ENCODE assay signal across 1 cellular context in the genomic region with DNA sequence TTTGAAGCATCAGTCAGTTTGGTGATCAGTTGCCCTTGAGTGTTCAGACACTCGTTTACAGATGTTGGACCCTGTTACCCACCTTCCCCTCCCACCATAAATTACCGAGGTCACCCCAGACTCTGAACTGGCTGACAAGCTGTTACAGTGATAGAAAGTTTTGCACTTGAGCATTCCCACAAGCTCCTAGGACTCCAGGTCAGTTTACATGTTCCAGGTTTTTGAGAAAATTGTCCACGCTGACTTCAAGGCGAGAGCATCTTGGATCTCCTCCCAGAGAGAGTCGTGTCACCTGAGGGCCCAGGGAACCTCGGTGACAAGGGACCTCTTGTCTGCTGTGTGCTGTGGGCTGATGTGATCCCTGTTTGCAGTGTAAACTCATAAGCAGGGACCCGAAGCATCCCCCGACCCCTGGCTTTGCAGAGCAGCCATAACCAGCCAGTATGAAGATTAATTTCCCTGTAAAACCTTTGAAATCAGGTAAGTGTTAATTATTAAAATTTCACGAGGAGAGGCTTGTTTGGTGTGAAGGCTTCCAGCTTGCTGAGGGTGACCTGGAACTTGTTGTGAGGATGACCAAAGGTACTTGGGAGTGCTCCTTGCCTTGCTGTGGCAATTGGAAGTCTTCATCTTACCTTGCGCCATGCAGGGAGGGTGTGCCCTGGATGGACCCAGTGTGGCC.
TF ChIP-seq lines count a peak whose summit lies in the region.

No MANE protein-coding gene starts in this region.

TF ChIP-seq in HepG2, 621 proteins besides CTCF, POLR2A, EP300 and RAD21 (continued from another document and continues in another):
- no peak for TF ChIP-seq MAF1 (CRISPR knock-in tag; IDR thresholded peaks at IDR 0.05; ENCODE audit: borderline replicate concordance)
- TF ChIP-seq, protein P1, sequence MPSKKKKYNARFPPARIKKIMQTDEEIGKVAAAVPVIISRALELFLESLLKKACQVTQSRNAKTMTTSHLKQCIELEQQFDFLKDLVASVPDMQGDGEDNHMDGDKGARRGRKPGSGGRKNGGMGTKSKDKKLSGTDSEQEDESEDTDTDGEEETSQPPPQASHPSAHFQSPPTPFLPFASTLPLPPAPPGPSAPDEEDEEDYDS (CRISPR knock-in tag; IDR thresholded peaks at IDR 0.05), result 0 out of 2 replicates have a peak, but pooled peaks have one; percentile 9
- TF ChIP-seq, protein P2, sequence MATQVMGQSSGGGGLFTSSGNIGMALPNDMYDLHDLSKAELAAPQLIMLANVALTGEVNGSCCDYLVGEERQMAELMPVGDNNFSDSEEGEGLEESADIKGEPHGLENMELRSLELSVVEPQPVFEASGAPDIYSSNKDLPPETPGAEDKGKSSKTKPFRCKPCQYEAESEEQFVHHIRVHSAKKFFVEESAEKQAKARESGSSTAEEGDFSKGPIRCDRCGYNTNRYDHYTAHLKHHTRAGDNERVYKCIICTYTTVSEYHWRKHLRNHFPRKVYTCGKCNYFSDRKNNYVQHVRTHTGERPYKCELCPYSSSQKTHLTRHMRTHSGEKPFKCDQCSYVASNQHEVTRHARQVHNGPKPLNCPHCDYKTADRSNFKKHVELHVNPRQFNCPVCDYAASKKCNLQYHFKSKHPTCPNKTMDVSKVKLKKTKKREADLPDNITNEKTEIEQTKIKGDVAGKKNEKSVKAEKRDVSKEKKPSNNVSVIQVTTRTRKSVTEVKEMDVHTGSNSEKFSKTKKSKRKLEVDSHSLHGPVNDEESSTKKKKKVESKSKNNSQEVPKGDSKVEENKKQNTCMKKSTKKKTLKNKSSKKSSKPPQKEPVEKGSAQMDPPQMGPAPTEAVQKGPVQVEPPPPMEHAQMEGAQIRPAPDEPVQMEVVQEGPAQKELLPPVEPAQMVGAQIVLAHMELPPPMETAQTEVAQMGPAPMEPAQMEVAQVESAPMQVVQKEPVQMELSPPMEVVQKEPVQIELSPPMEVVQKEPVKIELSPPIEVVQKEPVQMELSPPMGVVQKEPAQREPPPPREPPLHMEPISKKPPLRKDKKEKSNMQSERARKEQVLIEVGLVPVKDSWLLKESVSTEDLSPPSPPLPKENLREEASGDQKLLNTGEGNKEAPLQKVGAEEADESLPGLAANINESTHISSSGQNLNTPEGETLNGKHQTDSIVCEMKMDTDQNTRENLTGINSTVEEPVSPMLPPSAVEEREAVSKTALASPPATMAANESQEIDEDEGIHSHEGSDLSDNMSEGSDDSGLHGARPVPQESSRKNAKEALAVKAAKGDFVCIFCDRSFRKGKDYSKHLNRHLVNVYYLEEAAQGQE (IDR thresholded peaks at IDR 0.05; ENCODE audit: borderline replicate concordance in 1 of 2, low read depth in 1 of 2, low read length in 2 of 2), result 0 out of 4 replicates have a peak, but pooled peaks of 1 of the 2 experiments have one; percentile 12
- peak; percentile 77 for TF ChIP-seq HDAC2 (CRISPR knock-in tag; IDR thresholded peaks at IDR 0.05)
- TF ChIP-seq GATAD2A (CRISPR knock-in tag; IDR thresholded peaks at IDR 0.05), result peak; percentile 58; the same call in 1 of the 2 replicates
- TF ChIP-seq ZNF44 (CRISPR knock-in tag; IDR thresholded peaks at IDR 0.05), result 0 out of 2 replicates have a peak, but pooled peaks have one; percentile 47
- peak; percentile 52; the same call in 1 of the 2 replicates for TF ChIP-seq PITX1 (CRISPR knock-in tag; IDR thresholded peaks at IDR 0.05)
- TF ChIP-seq ZNF337 (CRISPR knock-in tag; IDR thresholded peaks at IDR 0.05; ENCODE audit: borderline replicate concordance, low read depth), result 0 out of 2 replicates have a peak, but pooled peaks have one; percentile 40
- no peak for TF ChIP-seq PRMT3 (CRISPR knock-in tag; IDR thresholded peaks at IDR 0.05; ENCODE audit: borderline replicate concordance, low read depth)
- TF ChIP-seq ZNF761 (CRISPR knock-in tag; conservative IDR thresholded peaks at IDR 0.05), result no peak
- TF ChIP-seq, protein P3, sequence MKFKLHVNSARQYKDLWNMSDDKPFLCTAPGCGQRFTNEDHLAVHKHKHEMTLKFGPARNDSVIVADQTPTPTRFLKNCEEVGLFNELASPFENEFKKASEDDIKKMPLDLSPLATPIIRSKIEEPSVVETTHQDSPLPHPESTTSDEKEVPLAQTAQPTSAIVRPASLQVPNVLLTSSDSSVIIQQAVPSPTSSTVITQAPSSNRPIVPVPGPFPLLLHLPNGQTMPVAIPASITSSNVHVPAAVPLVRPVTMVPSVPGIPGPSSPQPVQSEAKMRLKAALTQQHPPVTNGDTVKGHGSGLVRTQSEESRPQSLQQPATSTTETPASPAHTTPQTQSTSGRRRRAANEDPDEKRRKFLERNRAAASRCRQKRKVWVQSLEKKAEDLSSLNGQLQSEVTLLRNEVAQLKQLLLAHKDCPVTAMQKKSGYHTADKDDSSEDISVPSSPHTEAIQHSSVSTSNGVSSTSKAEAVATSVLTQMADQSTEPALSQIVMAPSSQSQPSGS (CRISPR knock-in tag; IDR thresholded peaks at IDR 0.05), result peak; percentile 34; the same call in 1 of the 2 replicates
- no peak for TF ChIP-seq CENPT (CRISPR knock-in tag; IDR thresholded peaks at IDR 0.05; ENCODE audit: low read depth)
- 0 out of 2 replicates have a peak, but pooled peaks have one; percentile 44 for TF ChIP-seq RBAK (CRISPR knock-in tag; IDR thresholded peaks at IDR 0.05)
- peak; percentile 65 for TF ChIP-seq HNF4G (IDR thresholded peaks at IDR 0.05; ENCODE audit: borderline replicate concordance, low read depth, low read length)
- TF ChIP-seq HNF4G (CRISPR knock-in tag; IDR thresholded peaks at IDR 0.05; ENCODE audit: borderline replicate concordance, low read depth), result no peak; the same call in 1 of the 2 replicates
- TF ChIP-seq, protein P4, sequence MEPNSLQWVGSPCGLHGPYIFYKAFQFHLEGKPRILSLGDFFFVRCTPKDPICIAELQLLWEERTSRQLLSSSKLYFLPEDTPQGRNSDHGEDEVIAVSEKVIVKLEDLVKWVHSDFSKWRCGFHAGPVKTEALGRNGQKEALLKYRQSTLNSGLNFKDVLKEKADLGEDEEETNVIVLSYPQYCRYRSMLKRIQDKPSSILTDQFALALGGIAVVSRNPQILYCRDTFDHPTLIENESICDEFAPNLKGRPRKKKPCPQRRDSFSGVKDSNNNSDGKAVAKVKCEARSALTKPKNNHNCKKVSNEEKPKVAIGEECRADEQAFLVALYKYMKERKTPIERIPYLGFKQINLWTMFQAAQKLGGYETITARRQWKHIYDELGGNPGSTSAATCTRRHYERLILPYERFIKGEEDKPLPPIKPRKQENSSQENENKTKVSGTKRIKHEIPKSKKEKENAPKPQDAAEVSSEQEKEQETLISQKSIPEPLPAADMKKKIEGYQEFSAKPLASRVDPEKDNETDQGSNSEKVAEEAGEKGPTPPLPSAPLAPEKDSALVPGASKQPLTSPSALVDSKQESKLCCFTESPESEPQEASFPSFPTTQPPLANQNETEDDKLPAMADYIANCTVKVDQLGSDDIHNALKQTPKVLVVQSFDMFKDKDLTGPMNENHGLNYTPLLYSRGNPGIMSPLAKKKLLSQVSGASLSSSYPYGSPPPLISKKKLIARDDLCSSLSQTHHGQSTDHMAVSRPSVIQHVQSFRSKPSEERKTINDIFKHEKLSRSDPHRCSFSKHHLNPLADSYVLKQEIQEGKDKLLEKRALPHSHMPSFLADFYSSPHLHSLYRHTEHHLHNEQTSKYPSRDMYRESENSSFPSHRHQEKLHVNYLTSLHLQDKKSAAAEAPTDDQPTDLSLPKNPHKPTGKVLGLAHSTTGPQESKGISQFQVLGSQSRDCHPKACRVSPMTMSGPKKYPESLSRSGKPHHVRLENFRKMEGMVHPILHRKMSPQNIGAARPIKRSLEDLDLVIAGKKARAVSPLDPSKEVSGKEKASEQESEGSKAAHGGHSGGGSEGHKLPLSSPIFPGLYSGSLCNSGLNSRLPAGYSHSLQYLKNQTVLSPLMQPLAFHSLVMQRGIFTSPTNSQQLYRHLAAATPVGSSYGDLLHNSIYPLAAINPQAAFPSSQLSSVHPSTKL (CRISPR knock-in tag; IDR thresholded peaks at IDR 0.05), result 0 out of 2 replicates have a peak, but pooled peaks have one; percentile 43
- TF ChIP-seq MEIS2 (CRISPR knock-in tag; IDR thresholded peaks at IDR 0.05), result 0 out of 2 replicates have a peak, but pooled peaks have one; percentile 60
- no peak for TF ChIP-seq ZNF547 (CRISPR knock-in tag; IDR thresholded peaks at IDR 0.05)
- peak; percentile 34; the same call in 1 of the 2 replicates for TF ChIP-seq RXRA (CRISPR knock-in tag; IDR thresholded peaks at IDR 0.05)
- TF ChIP-seq, protein P5, sequence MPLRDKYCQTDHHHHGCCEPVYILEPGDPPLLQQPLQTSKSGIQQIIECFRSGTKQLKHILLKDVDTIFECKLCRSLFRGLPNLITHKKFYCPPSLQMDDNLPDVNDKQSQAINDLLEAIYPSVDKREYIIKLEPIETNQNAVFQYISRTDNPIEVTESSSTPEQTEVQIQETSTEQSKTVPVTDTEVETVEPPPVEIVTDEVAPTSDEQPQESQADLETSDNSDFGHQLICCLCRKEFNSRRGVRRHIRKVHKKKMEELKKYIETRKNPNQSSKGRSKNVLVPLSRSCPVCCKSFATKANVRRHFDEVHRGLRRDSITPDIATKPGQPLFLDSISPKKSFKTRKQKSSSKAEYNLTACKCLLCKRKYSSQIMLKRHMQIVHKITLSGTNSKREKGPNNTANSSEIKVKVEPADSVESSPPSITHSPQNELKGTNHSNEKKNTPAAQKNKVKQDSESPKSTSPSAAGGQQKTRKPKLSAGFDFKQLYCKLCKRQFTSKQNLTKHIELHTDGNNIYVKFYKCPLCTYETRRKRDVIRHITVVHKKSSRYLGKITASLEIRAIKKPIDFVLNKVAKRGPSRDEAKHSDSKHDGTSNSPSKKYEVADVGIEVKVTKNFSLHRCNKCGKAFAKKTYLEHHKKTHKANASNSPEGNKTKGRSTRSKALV (CRISPR knock-in tag; IDR thresholded peaks at IDR 0.05), result no peak
- peak; percentile 74 for TF ChIP-seq ESRRA (CRISPR knock-in tag; IDR thresholded peaks at IDR 0.05; ENCODE audit: low read depth)
- TF ChIP-seq, protein P6, sequence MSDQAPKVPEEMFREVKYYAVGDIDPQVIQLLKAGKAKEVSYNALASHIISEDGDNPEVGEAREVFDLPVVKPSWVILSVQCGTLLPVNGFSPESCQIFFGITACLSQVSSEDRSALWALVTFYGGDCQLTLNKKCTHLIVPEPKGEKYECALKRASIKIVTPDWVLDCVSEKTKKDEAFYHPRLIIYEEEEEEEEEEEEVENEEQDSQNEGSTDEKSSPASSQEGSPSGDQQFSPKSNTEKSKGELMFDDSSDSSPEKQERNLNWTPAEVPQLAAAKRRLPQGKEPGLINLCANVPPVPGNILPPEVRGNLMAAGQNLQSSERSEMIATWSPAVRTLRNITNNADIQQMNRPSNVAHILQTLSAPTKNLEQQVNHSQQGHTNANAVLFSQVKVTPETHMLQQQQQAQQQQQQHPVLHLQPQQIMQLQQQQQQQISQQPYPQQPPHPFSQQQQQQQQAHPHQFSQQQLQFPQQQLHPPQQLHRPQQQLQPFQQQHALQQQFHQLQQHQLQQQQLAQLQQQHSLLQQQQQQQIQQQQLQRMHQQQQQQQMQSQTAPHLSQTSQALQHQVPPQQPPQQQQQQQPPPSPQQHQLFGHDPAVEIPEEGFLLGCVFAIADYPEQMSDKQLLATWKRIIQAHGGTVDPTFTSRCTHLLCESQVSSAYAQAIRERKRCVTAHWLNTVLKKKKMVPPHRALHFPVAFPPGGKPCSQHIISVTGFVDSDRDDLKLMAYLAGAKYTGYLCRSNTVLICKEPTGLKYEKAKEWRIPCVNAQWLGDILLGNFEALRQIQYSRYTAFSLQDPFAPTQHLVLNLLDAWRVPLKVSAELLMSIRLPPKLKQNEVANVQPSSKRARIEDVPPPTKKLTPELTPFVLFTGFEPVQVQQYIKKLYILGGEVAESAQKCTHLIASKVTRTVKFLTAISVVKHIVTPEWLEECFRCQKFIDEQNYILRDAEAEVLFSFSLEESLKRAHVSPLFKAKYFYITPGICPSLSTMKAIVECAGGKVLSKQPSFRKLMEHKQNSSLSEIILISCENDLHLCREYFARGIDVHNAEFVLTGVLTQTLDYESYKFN (CRISPR knock-in tag; conservative IDR thresholded peaks at IDR 0.05), result peak; percentile 53
- TF ChIP-seq, protein P7, sequence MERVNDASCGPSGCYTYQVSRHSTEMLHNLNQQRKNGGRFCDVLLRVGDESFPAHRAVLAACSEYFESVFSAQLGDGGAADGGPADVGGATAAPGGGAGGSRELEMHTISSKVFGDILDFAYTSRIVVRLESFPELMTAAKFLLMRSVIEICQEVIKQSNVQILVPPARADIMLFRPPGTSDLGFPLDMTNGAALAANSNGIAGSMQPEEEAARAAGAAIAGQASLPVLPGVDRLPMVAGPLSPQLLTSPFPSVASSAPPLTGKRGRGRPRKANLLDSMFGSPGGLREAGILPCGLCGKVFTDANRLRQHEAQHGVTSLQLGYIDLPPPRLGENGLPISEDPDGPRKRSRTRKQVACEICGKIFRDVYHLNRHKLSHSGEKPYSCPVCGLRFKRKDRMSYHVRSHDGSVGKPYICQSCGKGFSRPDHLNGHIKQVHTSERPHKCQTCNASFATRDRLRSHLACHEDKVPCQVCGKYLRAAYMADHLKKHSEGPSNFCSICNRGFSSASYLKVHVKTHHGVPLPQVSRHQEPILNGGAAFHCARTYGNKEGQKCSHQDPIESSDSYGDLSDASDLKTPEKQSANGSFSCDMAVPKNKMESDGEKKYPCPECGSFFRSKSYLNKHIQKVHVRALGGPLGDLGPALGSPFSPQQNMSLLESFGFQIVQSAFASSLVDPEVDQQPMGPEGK (CRISPR knock-in tag; IDR thresholded peaks at IDR 0.05), result 0 out of 2 replicates have a peak, but pooled peaks have one; percentile 11
- TF ChIP-seq, protein P8, sequence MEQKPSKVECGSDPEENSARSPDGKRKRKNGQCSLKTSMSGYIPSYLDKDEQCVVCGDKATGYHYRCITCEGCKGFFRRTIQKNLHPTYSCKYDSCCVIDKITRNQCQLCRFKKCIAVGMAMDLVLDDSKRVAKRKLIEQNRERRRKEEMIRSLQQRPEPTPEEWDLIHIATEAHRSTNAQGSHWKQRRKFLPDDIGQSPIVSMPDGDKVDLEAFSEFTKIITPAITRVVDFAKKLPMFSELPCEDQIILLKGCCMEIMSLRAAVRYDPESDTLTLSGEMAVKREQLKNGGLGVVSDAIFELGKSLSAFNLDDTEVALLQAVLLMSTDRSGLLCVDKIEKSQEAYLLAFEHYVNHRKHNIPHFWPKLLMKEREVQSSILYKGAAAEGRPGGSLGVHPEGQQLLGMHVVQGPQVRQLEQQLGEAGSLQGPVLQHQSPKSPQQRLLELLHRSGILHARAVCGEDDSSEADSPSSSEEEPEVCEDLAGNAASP (CRISPR knock-in tag; IDR thresholded peaks at IDR 0.05; ENCODE audit: borderline replicate concordance), result 0 out of 2 replicates have a peak, but pooled peaks have one; percentile 30
- TF ChIP-seq DNMT3B (CRISPR knock-in tag; conservative IDR thresholded peaks at IDR 0.05), result no peak
- no peak for TF ChIP-seq MBD4 (IDR thresholded peaks at IDR 0.05; ENCODE audit: borderline replicate concordance, low read length)
- TF ChIP-seq ZNF263 (CRISPR knock-in tag; IDR thresholded peaks at IDR 0.05), result peak; percentile 81
- no peak for TF ChIP-seq ZNF441 (CRISPR knock-in tag; IDR thresholded peaks at IDR 0.05; ENCODE audit: borderline replicate concordance)
- no peak for TF ChIP-seq ZNF3 (CRISPR knock-in tag; IDR thresholded peaks at IDR 0.05)
- no peak for TF ChIP-seq SOX13 (IDR thresholded peaks at IDR 0.05)
- TF ChIP-seq SOX13 (CRISPR knock-in tag; conservative IDR thresholded peaks at IDR 0.05 in 1 of 2, IDR thresholded peaks at IDR 0.05 in 1 of 2), result peak in 1 of 2 experiments; percentile 14; a peak in 1 of 4 replicates
